In genomic region chr1:5818755-5819154, GRCh38 we compare ENCODE assay signal across 15 cellular contexts.
A peak's percentile ranks its signal among the peaks of the same experiment; 100 is the strongest.
DNase-seq lines count a peak whose midpoint lies in the region; ATAC-seq and TF ChIP-seq lines count a peak whose summit lies in the region.
"Had no signal": no experiment of that assay in that cellular context is flagged by ENCODE, and none has a peak within 500 bp of the region (broad histone marks: within the 10 kb centered on the region; RNA-seq: fewer than 3 reads in every experiment).

No MANE protein-coding gene starts in this region.

- no peak overlapping the region for H3K4me3 ChIP-seq in BLaER1 treated with 17β-estradiol and CSF1 and Interleukin-3, amounts not matched to agents 10 nM and 100 nM

- peaks cover 2 to 19% (median 16%) of the 10 kb centered on the region in 11 experiments; a peak in 18 of 22 replicates for H3K9me3 ChIP-seq in BLaER1 treated with 17β-estradiol and CSF1 and Interleukin-3, amounts not matched to agents 10 nM and 100 nM (replicated peaks in 1 of 11)

- peaks cover 0 to 5% (median 0%) of the 10 kb centered on the region in 11 experiments; a peak in 1 of 22 replicates for H4K20me1 ChIP-seq in BLaER1 treated with 17β-estradiol and CSF1 and Interleukin-3, amounts not matched to agents 10 nM and 100 nM

- no peaks in the 10 kb centered on the region for H3K36me3 ChIP-seq in BLaER1 treated with 17β-estradiol and CSF1 and Interleukin-3, amounts not matched to agents 10 nM and 100 nM

- no peak overlapping the region for H3K9ac ChIP-seq in BLaER1 treated with 17β-estradiol and CSF1 and Interleukin-3, amounts not matched to agents 10 nM and 100 nM

- TF ChIP-seq CTCF in chondrocyte (IDR thresholded peaks at IDR 0.05), result no peak

- H3K27ac Mint-ChIP-seq in chondrocyte (ENCODE audit: unreplicated experiment), result no peak overlapping the region
- H3K27ac Mint-ChIP-seq: CD8-positive, alpha-beta T cell; HFFc6 had no signal

- peak overlapping the region; percentile 1 to 75 (median 59); a peak in 19 of 22 replicates for H3K4me2 ChIP-seq in BLaER1 treated with 17β-estradiol and CSF1 and Interleukin-3, amounts not matched to agents 10 nM and 100 nM

- ATAC-seq in GM18861 (IDR thresholded peaks at IDR 0.05; ENCODE audit: unreplicated experiment), result no peak
- ATAC-seq: CD8-positive, alpha-beta T cell; HCT116 had no signal

- DNase-seq in DMS79 treated with DMSO at 0.1 percent for 48 hours (lab: John Stamatoyannopoulos, UW), result peak; percentile 43
- peak; percentile 36 for DNase-seq in chondrocyte (ENCODE audit: low spot score)
- DNase-seq in AG08396 (ENCODE audit: low spot score), result no peak
- no peak for DNase-seq in NCI-H2227 treated with DMSO at 0.1 percent for 48 hours (lab: John Stamatoyannopoulos, UW)
- DNase-seq: ACHN; AML-193; Calu3; CD8-positive, alpha-beta T cell; GOT3; H7; HFFc6 had no signal

- H3K4me1 Mint-ChIP-seq in chondrocyte (ENCODE audit: low read depth), result no peaks in the 10 kb centered on the region

- H3K9me3 Mint-ChIP-seq in chondrocyte (ENCODE audit: low read depth), result peaks cover 4% of the 10 kb centered on the region
- H3K9me3 Mint-ChIP-seq: CD8-positive, alpha-beta T cell had no signal

- H3K27me3 Mint-ChIP-seq in chondrocyte (ENCODE audit: low read depth), result peaks cover 9% of the 10 kb centered on the region

- peaks cover 40 to 90% (median 77%) of the 10 kb centered on the region in 10 experiments for H3K4me1 ChIP-seq in BLaER1 treated with 17β-estradiol and CSF1 and Interleukin-3, amounts not matched to agents 10 nM and 100 nM

- peaks cover 0 to 10% (median 0%) of the 10 kb centered on the region in 11 experiments; a peak in 4 of 22 replicates for H3K27me3 ChIP-seq in BLaER1 treated with 17β-estradiol and CSF1 and Interleukin-3, amounts not matched to agents 10 nM and 100 nM

- H3K4me3 Mint-ChIP-seq in chondrocyte (ENCODE audit: unreplicated experiment), result no peak overlapping the region
- H3K4me3 Mint-ChIP-seq: CD8-positive, alpha-beta T cell; HFFc6 had no signal

- H3K36me3 Mint-ChIP-seq in chondrocyte (ENCODE audit: low read depth), result no peaks in the 10 kb centered on the region
- H3K36me3 Mint-ChIP-seq: CD8-positive, alpha-beta T cell had no signal

- no peak overlapping the region for H3K27ac ChIP-seq in BLaER1 treated with 17β-estradiol and CSF1 and Interleukin-3, amounts not matched to agents 10 nM and 100 nM
- H3K27ac ChIP-seq: HL-60 had no signal

Comparison
In these comparisons a context has a peak if more than half of its experiments do, and no peak if none do; other contexts are left out.
1. DNase-seq: peak in DMS79 treated with DMSO at 0.1 percent for 48 hours (single experiment) and chondrocyte (single experiment); none in AG08396 (single experiment) and NCI-H2227 treated with DMSO at 0.1 percent for 48 hours (single experiment).